Comparison of ENCODE assay signal across 17 cellular contexts in genomic region chr1:229434641-229435051, GRCh38. TPM values are rescaled to one million over a fixed set of nuclear protein-coding genes. Genes with fewer than 3 reads are reported as not detected.
DNase-seq lines count a peak whose midpoint lies in the region; ATAC-seq and TF ChIP-seq lines count a peak whose summit lies in the region.
"Had no signal": no experiment of that assay in that cellular context is flagged by ENCODE, and none has a peak within 500 bp of the region (broad histone marks: within the 10 kb centered on the region; RNA-seq: fewer than 3 reads in every experiment).

No MANE protein-coding gene starts in this region.

- TF ChIP-seq CTCF in GM23338 (conservative IDR thresholded peaks at IDR 0.05; ENCODE audit: low read depth in 2 of 2) (no peak), cardiac muscle cell (IDR thresholded peaks at IDR 0.05; ENCODE audit: low read depth, low read length) (no peak), nephron progenitor cell (IDR thresholded peaks at IDR 0.05) (no peak)

- H3K9me3 Mint-ChIP-seq in GM23338 (peaks cover 4% of the 10 kb centered on the region; the same call in 1 of the 3 replicates), nephron progenitor cell (peaks cover 6% of the 10 kb centered on the region)
- H3K9me3 Mint-ChIP-seq: activated CD8-positive, alpha-beta T cell treated with anti-CD3 and anti-CD28 coated beads for 36 hours; stimulated activated effector memory CD8-positive, alpha-beta T cell treated with anti-CD3 and anti-CD28 coated beads, Interleukin-12 subunit alpha, Interleukin-12 subunit beta, amount 100 ng/mL, for 72 hours; T-helper 2 cell treated with Interferon-gamma antibody and Interleukin-4, amounts not matched to agents 5 μg/mL and 100 μg/mL, for 36 hours had no signal

- H3K27me3 Mint-ChIP-seq in GM23338 (ENCODE audit: insufficient read depth, low read depth, poor library complexity) (peaks cover 69% of the 10 kb centered on the region), nephron progenitor cell (ENCODE audit: low read depth, poor library complexity) (peaks cover 85% of the 10 kb centered on the region)

- peaks cover 14% of the 10 kb centered on the region; the same call in 1 of the 2 replicates for H3K4me1 ChIP-seq in GM23338 (ENCODE audit: insufficient read depth)
- H3K4me1 ChIP-seq in cardiac muscle cell (ENCODE audit: low read depth) = peaks cover 4% of the 10 kb centered on the region
- H3K4me1 ChIP-seq: BLaER1 treated with 17β-estradiol and CSF1 and Interleukin-3, amounts not matched to agents 10 nM and 100 nM had no signal

- peak overlapping the region; percentile 96 for H3K4me2 ChIP-seq in GM23338
- H3K4me2 ChIP-seq: BLaER1 treated with 17β-estradiol and CSF1 and Interleukin-3, amounts not matched to agents 10 nM and 100 nM had no signal

- H3K27ac ChIP-seq in GM23338 (ENCODE audit: low read depth) = no peak overlapping the region
- no peak overlapping the region for H3K27ac ChIP-seq in cardiac muscle cell
- H3K27ac ChIP-seq: BLaER1 treated with 17β-estradiol and CSF1 and Interleukin-3, amounts not matched to agents 10 nM and 100 nM had no signal

- H3K79me2 ChIP-seq in GM23338 (replicated peaks; ENCODE audit: insufficient read depth) = no peaks in the 10 kb centered on the region

- H3K36me3 ChIP-seq in GM23338 (ENCODE audit: insufficient read depth) (no peaks in the 10 kb centered on the region), cardiac muscle cell (no peaks in the 10 kb centered on the region)

- H3K4me3 Mint-ChIP-seq in GM23338 (peak overlapping the region; percentile 82), nephron progenitor cell (peak overlapping the region; percentile 63)
- H3K4me3 Mint-ChIP-seq: activated CD8-positive, alpha-beta T cell treated with anti-CD3 and anti-CD28 coated beads for 36 hours; stimulated activated effector memory CD8-positive, alpha-beta T cell treated with anti-CD3 and anti-CD28 coated beads, Interleukin-12 subunit alpha, Interleukin-12 subunit beta, amount 100 ng/mL, for 72 hours; T-helper 2 cell treated with Interferon-gamma antibody and Interleukin-4, amounts not matched to agents 5 μg/mL and 100 μg/mL, for 36 hours had no signal

- peaks cover 22% of the 10 kb centered on the region for H3K4me1 Mint-ChIP-seq in GM23338
- peaks cover 24% of the 10 kb centered on the region for H3K4me1 Mint-ChIP-seq in nephron progenitor cell

- peak overlapping the region; percentile 87 for H3K4me3 ChIP-seq in GM23338
- H3K4me3 ChIP-seq in cardiac muscle cell = peak overlapping the region; percentile 14
- H3K4me3 ChIP-seq: BLaER1 treated with 17β-estradiol and CSF1 and Interleukin-3, amounts not matched to agents 10 nM and 100 nM had no signal

- peaks cover 9% of the 10 kb centered on the region; the same call in 1 of the 2 replicates for H3F3A ChIP-seq in GM23338 (replicated peaks; ENCODE audit: low read depth)

- H3K9me2 ChIP-seq in GM23338 (ENCODE audit: insufficient read depth) = no peaks in the 10 kb centered on the region

- H3K27ac Mint-ChIP-seq in GM23338 (no peak overlapping the region), nephron progenitor cell (no peak overlapping the region)
- H3K27ac Mint-ChIP-seq: activated CD8-positive, alpha-beta T cell treated with anti-CD3 and anti-CD28 coated beads for 36 hours; stimulated activated effector memory CD8-positive, alpha-beta T cell treated with anti-CD3 and anti-CD28 coated beads, Interleukin-12 subunit alpha, Interleukin-12 subunit beta, amount 100 ng/mL, for 72 hours; T-helper 2 cell treated with Interferon-gamma antibody and Interleukin-4, amounts not matched to agents 5 μg/mL and 100 μg/mL, for 36 hours had no signal

- H3K9me3 ChIP-seq in cardiac muscle cell (ENCODE audit: low read depth) = no peaks in the 10 kb centered on the region

- H3K36me3 Mint-ChIP-seq in GM23338 (ENCODE audit: low read depth) = peaks cover 6% of the 10 kb centered on the region
- H3K36me3 Mint-ChIP-seq in nephron progenitor cell (ENCODE audit: low read depth) = peaks cover 13% of the 10 kb centered on the region

- ATAC-seq in GM23338 (peak; percentile 51), HG03342 (IDR thresholded peaks at IDR 0.05; ENCODE audit: unreplicated experiment) (no peak), HG03196 (IDR thresholded peaks at IDR 0.05; ENCODE audit: unreplicated experiment) (no peak)
- ATAC-seq: activated CD8-positive, alpha-beta T cell treated with anti-CD3 and anti-CD28 coated beads for 36 hours; stimulated activated effector memory CD8-positive, alpha-beta T cell treated with anti-CD3 and anti-CD28 coated beads, Interleukin-12 subunit alpha, Interleukin-12 subunit beta, amount 100 ng/mL, for 72 hours had no signal

- H3K27me3 ChIP-seq in GM23338 (ENCODE audit: insufficient read depth) (peaks cover 74% of the 10 kb centered on the region), cardiac muscle cell (peaks cover 60% of the 10 kb centered on the region)

- peak; percentile 72 for DNase-seq in GM23338 (ENCODE audit: low spot score)
- peak; percentile 97 for DNase-seq in NCI-H82 (lab: John Stamatoyannopoulos, UW)
- peak in 1 of 2 donors; percentile 64 for DNase-seq in cardiac muscle cell (ENCODE audit: low read depth in 1 of 2, low spot score in 1 of 2)
- peak; percentile 65 for DNase-seq in nephron progenitor cell
- DNase-seq in H4 (ENCODE audit: low spot score) = no peak
- no peak for DNase-seq in T-helper 2 cell
- DNase-seq: activated CD8-positive, alpha-beta T cell treated with anti-CD3 and anti-CD28 coated beads for 36 hours; activated gamma-delta T cell; NCI-H1930; stimulated activated CD4-positive, alpha-beta T cell treated with anti-CD3 and anti-CD28 coated beads, Interleukin-2, amount 100 ng/mL, for 24 hours had no signal

- H2AFZ ChIP-seq in GM23338 = peak overlapping the region; percentile 94

- no peaks in the 10 kb centered on the region; the same call in 1 of the 2 replicates for H4K20me1 ChIP-seq in GM23338 (replicated peaks; ENCODE audit: insufficient read depth)
- H4K20me1 ChIP-seq: BLaER1 treated with 17β-estradiol and CSF1 and Interleukin-3, amounts not matched to agents 10 nM and 100 nM had no signal

TF ChIP-seq in GM23338, 12 proteins besides CTCF, POLR2A, EP300 and RAD21:
- TF ChIP-seq ZNF331 (CRISPR knock-in tag; IDR thresholded peaks at IDR 0.05; ENCODE audit: low read depth) = no peak
- peak; percentile 24 for TF ChIP-seq REST (IDR thresholded peaks at IDR 0.05; ENCODE audit: unreplicated experiment)
- no peak for TF ChIP-seq POLR2AphosphoS5 (IDR thresholded peaks at IDR 0.05; ENCODE audit: low read depth)
- TF ChIP-seq ETS1 (IDR thresholded peaks at IDR 0.05) = no peak
- peak; percentile 10 for TF ChIP-seq EZH2 (IDR thresholded peaks at IDR 0.05; ENCODE audit: low read depth, unreplicated experiment)

RNA-seq across cellular contexts. Expression of gene ACTA1, which starts 0.8 kb away (rescaled TPM):
- total RNA-seq in GM23338 (2014; rRNA removed; shearing (Covaris generic)) = 7.1 and 8.8 TPM in 2 replicates
- polyA plus RNA-seq in GM23338 (2016; fragmentation: Nextera tagmentation; extraction: Ambion mirVana) = 13.0 and 16.3 TPM in 2 replicates
- total RNA-seq in cardiac muscle cell = 18.7 and 1,099 TPM in 2 replicates
- 38.5 and 1,977 TPM in 2 replicates for polyA plus RNA-seq in cardiac muscle cell
- total RNA-seq in H4 (2014; rRNA removed; shearing (Covaris generic)) = not detected in 2 replicates
- total RNA-seq: activated CD8-positive, alpha-beta T cell treated with anti-CD3 and anti-CD28 coated beads for 36 hours; bronchial epithelial cell; OCI-LY7 had no signal

Comparison
In these comparisons a context has a peak if more than half of its experiments do, and no peak if none do; other contexts are left out.
1. DNase-seq: peak in GM23338 (single experiment), NCI-H82 (single experiment) and nephron progenitor cell (single experiment); none in H4 (single experiment) and T-helper 2 cell (0 of 5).